In the genomic region with DNA sequence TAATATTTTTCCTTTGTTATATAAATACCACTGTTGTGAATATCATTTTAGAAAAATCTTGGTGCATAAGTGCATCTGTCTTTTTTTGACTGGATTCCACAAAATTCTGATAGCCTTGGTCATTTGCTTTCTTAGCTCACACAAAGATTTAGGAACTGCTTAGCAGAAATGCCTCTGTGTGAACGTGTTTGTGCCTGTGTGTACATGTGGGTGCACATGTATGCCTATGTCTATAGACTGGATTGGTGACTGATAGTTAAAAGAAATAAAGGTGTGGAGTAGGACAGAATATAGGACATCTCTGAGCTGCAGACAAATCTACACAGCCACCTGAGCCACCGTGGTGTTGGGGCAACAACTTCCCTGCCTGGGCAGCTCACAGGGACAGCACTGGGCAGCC, we compare ENCODE assay signal across 8 cellular contexts.
"Had no signal": no experiment of that assay in that cellular context is flagged by ENCODE, and none has a peak within 500 bp of the region (broad histone marks: within the 10 kb centered on the region; RNA-seq: fewer than 3 reads in every experiment).

No MANE protein-coding gene starts in this region.

- H3K4me3 ChIP-seq: GM23248, K562 had no signal

- DNase-seq: GM23248, H9, HCEC 1CT, IMR-90 had no signal

- H3K9ac ChIP-seq: GM23248 had no signal

- H3K27ac ChIP-seq: GM23248 had no signal

- H2AFZ ChIP-seq: GM23248 had no signal

- FAIRE-seq: H1, H54, HTR-8/SVneo, K562 had no signal
